8 cellular contexts compared by ENCODE assay signal in genomic region chr10:110413903-110414562, GRCh38.
DNase-seq lines count a peak whose midpoint lies in the region; ATAC-seq and TF ChIP-seq lines count a peak whose summit lies in the region.

No MANE protein-coding gene starts in this region.

- intact Hi-C loops in CD14-positive monocyte (cut with micrococcal nuclease): loop anchor here (5.0 kb wide), 5 partner anchors 62 to 133 kb away; partner anchors contain the start of gene DUSP5 (in 1 of the 2)

- no peak for DNase-seq in CD14-positive monocyte (ENCODE audit: low spot score)
- DNase-seq in chondrocyte (ENCODE audit: low spot score): no peak
- no peak for DNase-seq in NCI-H2029 treated with DMSO at 0.1 percent for 48 hours (lab: John Stamatoyannopoulos, UW)
- no peak for DNase-seq in GF-D8 (lab: John Stamatoyannopoulos, UW)
- DNase-seq in activated CD4-positive, CD25-positive, alpha-beta regulatory T cell (lab: John Stamatoyannopoulos, UW): no peak

- peak; percentile 3 for ATAC-seq in GM21367 (IDR thresholded peaks at IDR 0.05; ENCODE audit: unreplicated experiment)
- ATAC-seq in HG03571 (IDR thresholded peaks at IDR 0.05; ENCODE audit: unreplicated experiment): peak; percentile 3
- ATAC-seq in HG03378 (IDR thresholded peaks at IDR 0.05; ENCODE audit: unreplicated experiment): no peak

- peaks cover 1 to 9% (median 3%) of the 10 kb centered on the region in 3 donors for H3K27me3 Mint-ChIP-seq in CD14-positive monocyte (ENCODE audit: low read depth in 3 of 3)
- H3K27me3 Mint-ChIP-seq in chondrocyte (ENCODE audit: low read depth): no peaks in the 10 kb centered on the region

- H3K9me3 Mint-ChIP-seq in CD14-positive monocyte (peaks cover 0 to 4% (median 0%) of the 10 kb centered on the region in 7 donors), chondrocyte (ENCODE audit: low read depth) (no peaks in the 10 kb centered on the region)

- H3K4me1 Mint-ChIP-seq in CD14-positive monocyte: peaks cover 62% of the 10 kb centered on the region
- peaks cover 60% of the 10 kb centered on the region for H3K4me1 Mint-ChIP-seq in chondrocyte (ENCODE audit: low read depth)

- TF ChIP-seq CTCF in CD14-positive monocyte (IDR thresholded peaks at IDR 0.05): no peak
- TF ChIP-seq CTCF in chondrocyte (IDR thresholded peaks at IDR 0.05): no peak

- H3K27ac Mint-ChIP-seq in CD14-positive monocyte (peak overlapping the region; percentile 24 to 89 (median 72)), chondrocyte (ENCODE audit: unreplicated experiment) (peak overlapping the region; percentile 55)

- H3K4me3 Mint-ChIP-seq in CD14-positive monocyte: peak overlapping the region in 1 of 2 donors; percentile 17
- H3K4me3 Mint-ChIP-seq in chondrocyte (ENCODE audit: unreplicated experiment): no peak overlapping the region

- H3K36me3 Mint-ChIP-seq in CD14-positive monocyte (peaks cover 0 to 4% of the 10 kb centered on the region in 2 donors), chondrocyte (ENCODE audit: low read depth) (no peaks in the 10 kb centered on the region)
